In genomic region chr7:131234719-131235488, GRCh38 we compare ENCODE assay signal across 8 cellular contexts.
DNase-seq lines count a peak whose midpoint lies in the region; ATAC-seq, FAIRE-seq and TF ChIP-seq lines count a peak whose summit lies in the region.

No MANE protein-coding gene starts in this region.

- TF ChIP-seq CTCF in Panc1 (IDR thresholded peaks at IDR 0.05), result no peak
- no peak for TF ChIP-seq CTCF in choroid plexus epithelial cell (conservative IDR thresholded peaks at IDR 0.05; ENCODE audit: low read depth, low read length)
- no peak for TF ChIP-seq CTCF in neural cell (IDR thresholded peaks at IDR 0.05; ENCODE audit: poor library complexity, severe bottlenecking)

- no peak overlapping the region for H3K4me3 ChIP-seq in CD8-positive, alpha-beta memory T cell (ENCODE audit: low read length)
- H3K4me3 ChIP-seq in Panc1 (ENCODE audit: low read depth in 2 of 2, low read length in 2 of 2), result peak overlapping the region in 1 of 2 experiments; percentile 25; a peak in 3 of 4 replicates
- H3K4me3 ChIP-seq in choroid plexus epithelial cell (ENCODE audit: low read depth, low read length), result peak overlapping the region; percentile 9
- H3K4me3 ChIP-seq in neural cell (ENCODE audit: low read length), result no peak overlapping the region

- in situ Hi-C loops in Panc1 (cut with HindIII; ENCODE audit: low pct_unique_long_range_greater_than_20kb, low sequenced_read_pairs), result no loop called here

- no TSS peak for BruUV-seq in Panc1 (replicated peaks; lab: Mats Ljungman, UMichigan)

- no peaks in the 10 kb centered on the region for H3K9me2 ChIP-seq in neural cell (ENCODE audit: insufficient read depth, low read length)

- H3K9ac ChIP-seq in neural cell (ENCODE audit: low read length), result peak overlapping the region; percentile 8

- peaks cover 0 to 3% (median 0%) of the 10 kb centered on the region in 3 donors for H3K36me3 Mint-ChIP-seq in CD8-positive, alpha-beta memory T cell

- POLR2A ChIA-PET in CD8-positive, alpha-beta memory T cell (lab: Charles Lee), result interaction anchor here (0.9 to 1.4 kb wide), 3 partner anchors 125 to 129 kb away, joined by 3 to 5 read pairs (median 5); no protein-coding TSS in a partner anchor
- POLR2A ChIA-PET in Panc1 (lab: Charles Lee), result no interaction called here

- TF ChIP-seq RAD21 in neural cell (conservative IDR thresholded peaks at IDR 0.05), result no peak

- H3K4me1 Mint-ChIP-seq in CD8-positive, alpha-beta memory T cell, result peaks cover 44 to 70% (median 66%) of the 10 kb centered on the region in 3 donors

- H3K79me2 ChIP-seq in neural cell (replicated peaks; ENCODE audit: insufficient read depth, low read length), result no peaks in the 10 kb centered on the region

- intact Hi-C loops in Panc1 (cut with micrococcal nuclease; ENCODE audit: unreplicated experiment), result no loop called here

- no peaks in the 10 kb centered on the region for H3K9me3 ChIP-seq in CD8-positive, alpha-beta memory T cell (ENCODE audit: low read length)
- H3K9me3 ChIP-seq in Panc1 (ENCODE audit: control insufficient read depth, insufficient read depth, low read depth, low read length) (no peaks in the 10 kb centered on the region), neural cell (ENCODE audit: low read length) (no peaks in the 10 kb centered on the region)

- FAIRE-seq in GM12891 (lab: Jason Lieb, UNC), result no peak

- H3K36me3 ChIP-seq in CD8-positive, alpha-beta memory T cell (ENCODE audit: insufficient read depth, low read length), result no peaks in the 10 kb centered on the region
- H3K36me3 ChIP-seq in Panc1 (ENCODE audit: control insufficient read depth, insufficient read depth, low read length) (no peaks in the 10 kb centered on the region), neural cell (ENCODE audit: insufficient read depth, low read length) (no peaks in the 10 kb centered on the region)

- no peak overlapping the region for H3K27ac ChIP-seq in CD8-positive, alpha-beta memory T cell (ENCODE audit: low read depth, low read length)
- H3K27ac ChIP-seq in Panc1 (ENCODE audit: low read length) (no peak overlapping the region), neural cell (ENCODE audit: low read length) (peak overlapping the region; percentile 70)

- no peak for TF ChIP-seq EP300 in neural cell (conservative IDR thresholded peaks at IDR 0.05; ENCODE audit: poor library complexity, severe bottlenecking)

- no peaks in the 10 kb centered on the region for H3K9me3 Mint-ChIP-seq in CD8-positive, alpha-beta memory T cell

- H4K20me1 ChIP-seq in neural cell (ENCODE audit: insufficient read depth), result no peaks in the 10 kb centered on the region

- H3K4me2 ChIP-seq in neural cell (ENCODE audit: low read length), result no peak overlapping the region

- peak overlapping the region in 3 of 7 donors; percentile 1 to 57 (median 48) for H3K4me3 Mint-ChIP-seq in CD8-positive, alpha-beta memory T cell

- DNase-seq in CD8-positive, alpha-beta memory T cell, result no peak
- DNase-seq in Panc1 (ENCODE audit: low read depth, low spot score) (no peak), choroid plexus epithelial cell (ENCODE audit: low read depth) (peak; percentile 54), AG20443 (ENCODE audit: low spot score) (no peak), Ammon's horn (ENCODE audit: low spot score) (no peak), GM12891 (ENCODE audit: insufficient read length, low spot score) (no peak)

- no peak overlapping the region for H2AFZ ChIP-seq in neural cell (ENCODE audit: low read depth, low read length)

- peak overlapping the region; percentile 68 to 98 (median 94) for H3K27ac Mint-ChIP-seq in CD8-positive, alpha-beta memory T cell

- no peaks in the 10 kb centered on the region for H3F3A ChIP-seq in neural cell (ENCODE audit: insufficient read depth, low read length, poor library complexity, severe bottlenecking)

- H3K27me3 ChIP-seq in CD8-positive, alpha-beta memory T cell (ENCODE audit: insufficient read depth, low read length, poor library complexity, severe bottlenecking), result no peaks in the 10 kb centered on the region
- H3K27me3 ChIP-seq in Panc1 (ENCODE audit: control insufficient read depth, insufficient read depth, low read length), result no peaks in the 10 kb centered on the region
- H3K27me3 ChIP-seq in neural cell (ENCODE audit: insufficient read depth, low read depth, low read length), result no peaks in the 10 kb centered on the region

- ATAC-seq in Panc1 (peak; percentile 43; the same call in 1 of the 2 replicates), GM18511 (IDR thresholded peaks at IDR 0.05; ENCODE audit: unreplicated experiment) (no peak)

- peaks cover 35% of the 10 kb centered on the region for H3K4me1 ChIP-seq in CD8-positive, alpha-beta memory T cell (ENCODE audit: insufficient read depth, low read length)
- no peaks in the 10 kb centered on the region for H3K4me1 ChIP-seq in Panc1 (ENCODE audit: control insufficient read depth, insufficient read depth, low read length)

- TF ChIP-seq POLR2A in GM12891 (IDR thresholded peaks at IDR 0.05; ENCODE audit: low read depth, low read length), result no peak

- CTCF ChIA-PET in CD8-positive, alpha-beta memory T cell (lab: Charles Lee), result no interaction called here
- CTCF ChIA-PET in Panc1 (lab: Charles Lee), result no interaction called here

- H3K27me3 Mint-ChIP-seq in CD8-positive, alpha-beta memory T cell, result peaks cover 0 to 2% of the 10 kb centered on the region in 2 donors

TF ChIP-seq in neural cell, 6 proteins besides CTCF, POLR2A, EP300 and RAD21:
- TF ChIP-seq SMC3 (conservative IDR thresholded peaks at IDR 0.05; ENCODE audit: poor library complexity) (no peak), TAF1 (IDR thresholded peaks at IDR 0.05; ENCODE audit: low read depth) (no peak), MXI1 (conservative IDR thresholded peaks at IDR 0.05; ENCODE audit: poor library complexity, severe bottlenecking) (no peak), REST (IDR thresholded peaks at IDR 0.05; ENCODE audit: borderline replicate concordance) (no peak), POLR2AphosphoS5 (IDR thresholded peaks at IDR 0.05) (no peak), EZH2 (IDR thresholded peaks at IDR 0.05; ENCODE audit: borderline replicate concordance, insufficient read depth, low read length, poor library complexity, severe bottlenecking) (no peak)

TF ChIP-seq in GM12891, 5 proteins besides CTCF, POLR2A, EP300 and RAD21:
- TF ChIP-seq SPI1 (IDR thresholded peaks at IDR 0.05; ENCODE audit: low read depth, low read length) (no peak), PAX5 (IDR thresholded peaks at IDR 0.05; ENCODE audit: insufficient read depth, low read length, severe bottlenecking) (no peak), POLR2AphosphoS5 (IDR thresholded peaks at IDR 0.05; ENCODE audit: low read depth, low read length) (no peak), TAF1 (IDR thresholded peaks at IDR 0.05; ENCODE audit: low read depth, low read length) (no peak), POU2F2 (IDR thresholded peaks at IDR 0.05; ENCODE audit: low read depth, low read length) (no peak)
TF ChIP-seq in GM12891: peak in this region for 0.
